In the genomic region with DNA sequence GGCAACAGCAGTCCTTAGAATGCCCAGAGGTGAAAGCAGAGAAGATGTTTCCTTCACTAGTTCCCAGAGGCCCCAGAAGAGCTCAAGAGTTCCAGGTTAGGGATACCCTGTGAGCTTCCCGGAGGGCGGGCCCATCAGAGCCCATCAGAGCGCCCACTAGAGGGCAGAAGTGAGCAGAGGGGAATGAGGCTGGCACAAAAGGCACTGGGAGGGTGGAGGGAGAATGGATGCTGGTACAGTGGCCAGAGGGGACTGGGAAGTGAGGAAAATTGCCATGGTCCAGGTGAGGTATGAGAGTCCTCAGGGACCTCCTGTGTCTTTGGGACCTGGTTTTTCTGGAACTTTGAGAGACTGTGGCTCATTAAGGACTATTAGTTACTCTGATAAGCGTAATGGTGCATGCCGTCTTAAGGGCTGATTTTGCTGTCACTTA, we compare ENCODE assay signal across 8 cellular contexts.
A peak's percentile ranks its signal among the peaks of the same experiment; 100 is the strongest.
DNase-seq lines count a peak whose midpoint lies in the region.

No MANE protein-coding gene starts in this region.

- peak; percentile 64 for DNase-seq in NCI-H748 (lab: John Stamatoyannopoulos, UW; ENCODE audit: unreplicated experiment)
- no peak for DNase-seq in NCI-H748 treated with DMSO at 0.1 percent for 48 hours (lab: John Stamatoyannopoulos, UW)
- DNase-seq in KG1 (lab: John Stamatoyannopoulos, UW), result peak; percentile 6
- DNase-seq in activated CD4-positive, alpha-beta T cell treated with anti-CD3 and anti-CD28 coated beads for 24 hours (ENCODE audit: low read depth in 2 of 2), result peak; percentile 23 to 55
- peak; percentile 30 for DNase-seq in effector CD4-positive, alpha-beta T cell
- peak; percentile 3 for DNase-seq in pons (ENCODE audit: low spot score)
- no peak for DNase-seq in DMS114 treated with DMSO at 0.1 percent for 48 hours (lab: John Stamatoyannopoulos, UW; ENCODE audit: unreplicated experiment)
- no peak for DNase-seq in NCI-H187 treated with DMSO at 0.1 percent for 48 hours (lab: John Stamatoyannopoulos, UW)

Comparison
In these comparisons a context has a peak if more than half of its experiments do, and no peak if none do; other contexts are left out.
1. DNase-seq: peak in NCI-H748 (single experiment), KG1 (single experiment), activated CD4-positive, alpha-beta T cell treated with anti-CD3 and anti-CD28 coated beads for 24 hours (2 of 2), effector CD4-positive, alpha-beta T cell (single experiment) and pons (single experiment); none in NCI-H748 treated with DMSO at 0.1 percent for 48 hours (single experiment), DMS114 treated with DMSO at 0.1 percent for 48 hours (single experiment) and NCI-H187 treated with DMSO at 0.1 percent for 48 hours (single experiment).